29 cellular contexts compared by ENCODE assay signal in the genomic region with DNA sequence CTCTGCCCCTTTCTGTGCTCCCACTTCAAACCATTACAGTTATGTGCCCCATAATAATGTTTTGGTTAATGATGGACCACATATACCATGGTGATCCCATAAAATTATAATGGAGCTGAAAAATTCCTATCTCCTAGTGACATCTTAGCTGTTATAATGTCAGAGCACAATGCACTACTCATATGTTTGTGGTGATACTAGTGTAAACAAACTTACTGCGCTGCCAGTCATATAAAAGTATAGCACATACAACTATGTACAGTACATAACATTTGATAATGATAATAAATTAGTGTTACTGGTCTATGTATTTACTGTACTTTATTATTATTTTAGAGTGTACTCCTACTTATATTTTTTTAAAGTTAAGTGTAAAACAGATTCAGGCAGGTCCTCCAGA. TPM values are rescaled to one million over a fixed set of nuclear protein-coding genes. Genes with fewer than 3 reads are reported as not detected.
"Had no signal": no experiment of that assay in that cellular context is flagged by ENCODE, and none has a peak within 500 bp of the region (broad histone marks: within the 10 kb centered on the region; RNA-seq: fewer than 3 reads in every experiment).

No MANE protein-coding gene starts in this region.

- ATAC-seq: stimulated activated effector memory CD8-positive, alpha-beta T cell treated with anti-CD3 and anti-CD28 coated beads, Interleukin-12 subunit alpha, Interleukin-12 subunit beta, amount 100 ng/mL, for 72 hours; stimulated activated memory B cell treated with anti-CD40 and anti-IgM and Interleukin-4, amounts not matched to agents 10 μg/mL and 1 μg/mL and 100 μg/mL, for 72 hours; stimulated activated naive B cell treated with anti-CD40 and anti-IgM and Interleukin-4, amounts not matched to agents 10 μg/mL and 1 μg/mL and 100 μg/mL, for 72 hours; stimulated activated naive CD8-positive, alpha-beta T cell treated with anti-CD3 and anti-CD28 coated beads, Interleukin-15, amount 100 ng/mL, for 72 hours; stimulated activated naive CD8-positive, alpha-beta T cell treated with anti-CD3 and anti-CD28 coated beads, Interleukin-15, Interleukin-2, amounts not matched to agents 100 U/mL and 50 U/mL, for 24 hours; upper lobe of right lung had no signal

- H3K9me3 ChIP-seq: stomach, suprapubic skin, testis, thoracic aorta, thyroid gland, tibial artery, tibial nerve, transverse colon, upper lobe of left lung, upper lobe of right lung, uterus, vagina had no signal

- H3K27ac ChIP-seq: stomach, suprapubic skin, testis, thoracic aorta, thyroid gland, tibial artery, tibial nerve, transverse colon, upper lobe of left lung, upper lobe of right lung, uterus, vagina had no signal

- H3K4me1 ChIP-seq: stomach, suprapubic skin, testis, thyroid gland, tibial artery, tibial nerve, transverse colon, upper lobe of left lung, upper lobe of right lung, uterus, vagina had no signal

- H3K36me3 ChIP-seq: stomach, suprapubic skin, thoracic aorta, thyroid gland, tibial artery, tibial nerve, transverse colon, upper lobe of left lung, upper lobe of right lung, uterus, vagina had no signal

- DNase-seq: stimulated activated CD4-positive, alpha-beta T cell treated with anti-CD3 and anti-CD28 coated beads, Interleukin-2, amount 100 ng/mL, for 48 hours; stimulated activated CD4-positive, alpha-beta T cell treated with anti-CD3 and anti-CD28 coated beads, Interleukin-4, amount 100 ng/mL, for 1 hour; stimulated activated CD4-positive, alpha-beta T cell treated with anti-CD3 and anti-CD28 coated beads, Interleukin-4, amount 100 ng/mL, for 24 hours; stimulated activated CD4-positive, alpha-beta T cell treated with anti-CD3 and anti-CD28 coated beads, Interleukin-4, amount 100 ng/mL, for 4 hours; stimulated activated CD8-positive, alpha-beta memory T cell treated with anti-CD3 and anti-CD28 coated beads, Interleukin-4, amount 100 ng/mL, for 48 hours; stimulated activated naive B cell treated with anti-CD40 and anti-IgM and Interleukin-4, amounts not matched to agents 10 μg/mL and 1 μg/mL and 100 μg/mL, for 72 hours; stimulated activated naive CD4-positive, alpha-beta T cell; stimulated activated naive CD4-positive, alpha-beta T cell treated with Interleukin-2 at 50 U/mL for 16 hours; stimulated activated naive CD8-positive, alpha-beta T cell treated with anti-CD3 and anti-CD28 coated beads, Interleukin-15, amount 100 ng/mL, for 72 hours; stimulated activated naive CD8-positive, alpha-beta T cell treated with anti-CD3 and anti-CD28 coated beads, Interleukin-15, Interleukin-2, amounts not matched to agents 100 U/mL and 50 U/mL, for 24 hours; stomach; substantia nigra; testis; thyroid gland; tibial artery; transverse colon; trophoblast cell; upper lobe of left lung; upper lobe of right lung; uterus had no signal

- H3K27me3 ChIP-seq: stomach, testis, thyroid gland, tibial artery, tibial nerve, upper lobe of left lung, uterus, vagina had no signal

- H3K4me3 ChIP-seq: stomach, suprapubic skin, testis, thoracic aorta, thyroid gland, tibial artery, tibial nerve, transverse colon, upper lobe of left lung, upper lobe of right lung, uterus, vagina had no signal

RNA-seq across cellular contexts. Expression of a gene that starts 51.3 kb away (rescaled TPM):
- total RNA-seq: stomach, subcutaneous adipose tissue, suprapubic skin, thoracic aorta, tibial nerve, transverse colon, upper lobe of left lung, upper lobe of right lung, ureter, urinary bladder, vagina had no signal
